In genomic region chrX:153320502-153321184, GRCh38 we compare ENCODE assay signal across 11 cellular contexts. TPM values are rescaled to one million over a fixed set of nuclear protein-coding genes. Genes with fewer than 3 reads are reported as not detected.
DNase-seq lines count a peak whose midpoint lies in the region; ATAC-seq, FAIRE-seq and TF ChIP-seq lines count a peak whose summit lies in the region.
"Not testable (repeated sequence)": the region's sequence is repeated elsewhere in the genome, so short reads cannot be mapped to it uniquely, and the experiment has no call there.
"Had no signal": no experiment of that assay in that cellular context is flagged by ENCODE, and none has a peak within 500 bp of the region (broad histone marks: within the 10 kb centered on the region; RNA-seq: fewer than 3 reads in every experiment).

No MANE protein-coding gene starts in this region.

- H3T11ph ChIP-seq in H9 (ENCODE audit: low read length), result not testable (repeated sequence)

- TF ChIP-seq CTCF in A549 (IDR thresholded peaks at IDR 0.05); H9 (conservative IDR thresholded peaks at IDR 0.05); right atrium auricular region (IDR thresholded peaks at IDR 0.05); nephron progenitor cell (IDR thresholded peaks at IDR 0.05); testis (IDR thresholded peaks at IDR 0.05): not testable (repeated sequence)

- not testable (repeated sequence) for TF ChIP-seq RAD21 in A549 (conservative IDR thresholded peaks at IDR 0.05 in 1 of 2, IDR thresholded peaks at IDR 0.05 in 1 of 2)

- WGBS in A549 (ENCODE audit: missing lambda C conversion rate), result no CpG with 5 or more reads among the region's 15 CpGs
- WGBS in H9 (ENCODE audit: extremely low coverage, insufficient read length, low lambda C conversion rate), result no CpG with 5 or more reads among the region's 15 CpGs
- 29% methylated on average over 1 of the region's 15 CpGs for WGBS in HUES64
- WGBS in testis, 2 donors, result 25 to 44% methylated on average over 1 of the region's 15 CpGs

- peaks cover 13% of the 10 kb centered on the region for H3K27me3 Mint-ChIP-seq in H9 (ENCODE audit: low read depth)
- peaks cover 43% of the 10 kb centered on the region for H3K27me3 Mint-ChIP-seq in nephron progenitor cell (ENCODE audit: low read depth, poor library complexity)

- H2BK120ac ChIP-seq in H9 (ENCODE audit: low read depth, low read length, poor library complexity, severe bottlenecking), result not testable (repeated sequence)

- TF ChIP-seq POLR2A in A549 (IDR thresholded peaks at IDR 0.05; ENCODE audit: low read length); testis (IDR thresholded peaks at IDR 0.05): not testable (repeated sequence)

- not testable (repeated sequence) for H4K91ac ChIP-seq in H9 (ENCODE audit: insufficient read length, low read depth, low read length)

- H3K36me3 ChIP-seq in HUES64 (ENCODE audit: insufficient read depth, low read length); right atrium auricular region; iPS-20b (ENCODE audit: insufficient read depth, low read depth, low read length); testis (ENCODE audit: low read depth, missing control alignments): not testable (repeated sequence)

- H3K4me3 Mint-ChIP-seq in H9, result peak overlapping the region in 1 of 2 experiments; percentile 74; a peak in 3 of 5 replicates
- peak overlapping the region; percentile 74 for H3K4me3 Mint-ChIP-seq in nephron progenitor cell

- FAIRE-seq in A549 (lab: Jason Lieb, UNC), result peak; percentile 65

- CTCF ChIA-PET in A549 (lab: Yijun Ruan, JAX), result not testable (repeated sequence)

- H3K4ac ChIP-seq in H9 (ENCODE audit: low read depth, low read length), result not testable (repeated sequence)

- not testable (repeated sequence) for H4K5ac ChIP-seq in H9 (ENCODE audit: insufficient read length, low read depth, low read length)

- H3K14ac ChIP-seq in H9 (ENCODE audit: insufficient read depth, low read length), result not testable (repeated sequence)

- H3K9me3 Mint-ChIP-seq in H9 (peaks cover 57 to 69% of the 10 kb centered on the region in 2 experiments), nephron progenitor cell (peaks cover 58% of the 10 kb centered on the region)

- H2BK5ac ChIP-seq in H9 (ENCODE audit: insufficient read length, low read length), result not testable (repeated sequence)

- ATAC-seq in A549, result peak in 1 of 2 experiments; percentile 54; a peak in 2 of 6 replicates

- H3K27ac Mint-ChIP-seq in H9, nephron progenitor cell: not testable (repeated sequence)

- not testable (repeated sequence) for H3K18ac ChIP-seq in H9 (ENCODE audit: insufficient read length, low read depth, low read length)

- peaks cover 2 to 11% of the 10 kb centered on the region in 2 experiments; a peak in 2 of 4 replicates for H3K4me1 Mint-ChIP-seq in H9
- not testable (repeated sequence) for H3K4me1 Mint-ChIP-seq in nephron progenitor cell

- not testable (repeated sequence) for H3K4me2 ChIP-seq in A549
- H3K4me2 ChIP-seq in H9 (ENCODE audit: insufficient read depth, insufficient read length, low read length), result peak overlapping the region; percentile 67

- not testable (repeated sequence) for H2BK12ac ChIP-seq in H9 (ENCODE audit: insufficient read length, low read depth, low read length)

- H2AFZ ChIP-seq in H9 (ENCODE audit: low read length), result not testable (repeated sequence)

- POLR2A ChIA-PET in A549 (lab: Yijun Ruan, JAX), result not testable (repeated sequence)

- H2BK15ac ChIP-seq in H9 (ENCODE audit: low read depth, low read length), result not testable (repeated sequence)

- H4K20me1 ChIP-seq in H9 (ENCODE audit: control insufficient read depth, insufficient read depth, insufficient read length), result not testable (repeated sequence)

- not testable (repeated sequence) for H3K23ac ChIP-seq in H9 (ENCODE audit: insufficient read length, low read depth, low read length)

- H3K79me2 ChIP-seq in H9 (ENCODE audit: insufficient read depth, low read length), result not testable (repeated sequence)

- not testable (repeated sequence) for H3K36me3 Mint-ChIP-seq in H9 (ENCODE audit: insufficient read depth in 1 of 3, low read depth in 3 of 3); nephron progenitor cell (ENCODE audit: low read depth)

- intact Hi-C loops in testis (cut with DNase I; ENCODE audit: low total_unique reads), result not testable (repeated sequence)

- H3K9ac ChIP-seq in H9 (ENCODE audit: extremely low read depth, insufficient read length, low read length); HUES64 (ENCODE audit: low read depth, low read length); iPS-20b (ENCODE audit: low read depth, low read length): not testable (repeated sequence)

- not testable (repeated sequence) for H3K27me3 ChIP-seq in H9 (ENCODE audit: insufficient read depth, low read length); right atrium auricular region; testis
- H3K27me3 ChIP-seq in HUES64 (ENCODE audit: insufficient read depth, low read length) (peaks cover 16% of the 10 kb centered on the region), iPS-20b (ENCODE audit: insufficient read depth, low read length) (peaks cover 15% of the 10 kb centered on the region)

- not testable (repeated sequence) for DNase-seq in A549 (ENCODE audit: low read depth in 1 of 2, low spot score in 1 of 2); H9; nephron progenitor cell
- DNase-seq in amniotic epithelial cell (ENCODE audit: low read depth) (peak; percentile 25), right atrium auricular region (ENCODE audit: low spot score) (peak; percentile 28), testis (peak; percentile 49)

- not testable (repeated sequence) for H3K4me1 ChIP-seq in A549; H9 (ENCODE audit: insufficient read depth, low read length); HUES64 (ENCODE audit: insufficient read depth, low read length); right atrium auricular region; iPS-20b (ENCODE audit: insufficient read depth, low read length); testis

- H4K8ac ChIP-seq in H9 (replicated peaks; ENCODE audit: insufficient read length, low read depth, low read length), result not testable (repeated sequence)

- not testable (repeated sequence) for H3K9me3 ChIP-seq in A549; H9 (ENCODE audit: control insufficient read depth, low read depth, low read length); HUES64 (ENCODE audit: insufficient read depth, low read depth, low read length); iPS-20b (ENCODE audit: insufficient read depth, low read depth, low read length); testis
- peaks cover 0 to 13% of the 10 kb centered on the region in 2 donors for H3K9me3 ChIP-seq in right atrium auricular region

- H3K79me1 ChIP-seq in H9 (ENCODE audit: insufficient read depth, low read depth, low read length, poor library complexity, severe bottlenecking), result not testable (repeated sequence)

- H3K56ac ChIP-seq in H9 (ENCODE audit: insufficient read length, low read depth, low read length), result not testable (repeated sequence)

- H2BK20ac ChIP-seq in H9 (ENCODE audit: low read depth, low read length, poor library complexity, severe bottlenecking), result not testable (repeated sequence)

- not testable (repeated sequence) for H3K27ac ChIP-seq in A549; H9 (ENCODE audit: insufficient read length, low read depth, low read length); HUES64 (ENCODE audit: low read depth, low read length); right atrium auricular region; iPS-20b (ENCODE audit: low read length); testis

- H3K4me3 ChIP-seq in A549, right atrium auricular region, testis: not testable (repeated sequence)
- H3K4me3 ChIP-seq in HUES64 (ENCODE audit: low read length) (peak overlapping the region; percentile 30; the same call in 1 of the 2 replicates), iPS-20b (ENCODE audit: low read length) (peak overlapping the region; percentile 51; the same call in 1 of the 2 replicates)

- H3K23me2 ChIP-seq in H9 (ENCODE audit: insufficient read length, low read depth, low read length, poor library complexity, severe bottlenecking), result not testable (repeated sequence)

- not testable (repeated sequence) for TF ChIP-seq EP300 in A549 (IDR thresholded peaks at IDR 0.05)

- not testable (repeated sequence) for H2AK5ac ChIP-seq in H9 (ENCODE audit: insufficient read length, low read length)

RNA-seq across cellular contexts. Expression of gene PNMA6F, which starts 0.9 kb away (rescaled TPM):
- polyA plus RNA-seq in A549 (2011; rRNA removed), result not detected in 2 replicates
- polyA plus RNA-seq in A549 (2012; cell fraction: cytosol; rRNA removed), result not detected in 2 replicates
- not detected in 2 replicates for polyA plus RNA-seq in A549 (2012; cell fraction: nucleus; rRNA removed)
- polyA plus RNA-seq in A549 (2017; fragmentation: RNase III; extraction: RNeasy Plus Mini Kit Qiagen cat#74134 plus additional on column Dnase treatment), result not detected in 3 replicates
- polyA minus RNA-seq in A549 (2011; rRNA and poly(A)+ RNA removed), result not detected in 2 replicates
- total RNA-seq in H9 (2021), result not detected in 2 replicates
- not detected for polyA plus RNA-seq in HUES64 (2013, experiment 1 of 2)
- not detected for polyA plus RNA-seq in HUES64 (2013, experiment 2 of 2)
- total RNA-seq in right atrium auricular region, result not detected
- total RNA-seq in testis, result 1 to 10 TPM in 1 of 2 donors, under 1 TPM in 1; 0.79 to 1.2 TPM
- 0.84 TPM for polyA plus RNA-seq in testis (ENCODE audit: insufficient read depth, low read depth, low replicate concordance)
- total RNA-seq: Caco-2; CD8-positive, alpha-beta memory T cell; HT1080 had no signal
- polyA plus RNA-seq: CD8-positive, alpha-beta memory T cell had no signal

RNA-seq across cellular contexts. Expression of gene ZNF275, which starts 13.3 kb away (rescaled TPM):
- 6.5 and 6.9 TPM in 2 replicates for polyA plus RNA-seq in A549 (2011; rRNA removed)
- 2.1 and 2.9 TPM in 2 replicates for polyA plus RNA-seq in A549 (2012; cell fraction: cytosol; rRNA removed)
- polyA plus RNA-seq in A549 (2012; cell fraction: nucleus; rRNA removed), result 4.9 and 7.2 TPM in 2 replicates
- 3.2 to 3.6 TPM (median 3.3 TPM) in 3 replicates for polyA plus RNA-seq in A549 (2017; fragmentation: RNase III; extraction: RNeasy Plus Mini Kit Qiagen cat#74134 plus additional on column Dnase treatment)
- 8.6 TPM in 2 replicates for polyA minus RNA-seq in A549 (2011; rRNA and poly(A)+ RNA removed)
- total RNA-seq in H9 (2021), result 11.8 and 12.1 TPM in 2 replicates
- polyA plus RNA-seq in HUES64 (2013, experiment 1 of 2), result 5.3 TPM
- 6.5 TPM for polyA plus RNA-seq in HUES64 (2013, experiment 2 of 2)
- total RNA-seq in right atrium auricular region, result 1 to 10 TPM; 5.9 to 7.2 TPM
- 10 to 100 TPM; 58.4 to 65.0 TPM for total RNA-seq in testis
- 28.7 TPM for polyA plus RNA-seq in testis (ENCODE audit: insufficient read depth, low read depth, low replicate concordance)
